ENCODE assay signal across 1 cellular context in the genomic region with DNA sequence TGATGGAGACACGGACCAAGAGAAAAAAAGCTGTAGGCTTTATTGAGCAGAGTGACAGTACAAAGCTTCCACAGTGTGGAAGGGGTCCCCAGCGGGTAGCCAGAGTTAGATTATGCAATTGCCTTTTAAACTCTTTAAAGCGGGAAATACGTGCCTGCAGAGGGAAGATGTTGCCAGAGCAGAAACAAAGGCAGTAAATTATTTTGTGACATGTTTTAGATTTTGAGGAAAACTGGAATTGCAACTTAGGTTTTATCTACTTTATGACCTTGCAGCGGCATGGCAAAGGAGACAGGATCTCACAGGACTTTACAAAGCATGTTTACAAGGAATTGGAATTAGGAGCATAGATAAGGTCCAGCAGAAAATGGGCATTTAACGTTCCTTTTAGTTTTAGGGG. TPM values are rescaled to one million over a fixed set of nuclear protein-coding genes. Genes with fewer than 3 reads are reported as not detected.
"Had no signal": no experiment of that assay in that cellular context is flagged by ENCODE, and none has a peak within 500 bp of the region (broad histone marks: within the 10 kb centered on the region; RNA-seq: fewer than 3 reads in every experiment).

No MANE protein-coding gene starts in this region.

RNA-seq across cellular contexts. Expression of a gene that starts 54.5 kb away (rescaled TPM):
- total RNA-seq: T-helper 1 cell treated with Interleukin-12 subunit alpha and Interleukin-12 subunit beta and Interleukin-4 antibody, amounts not matched to agents 30 ng/mL and 1 ng/mL, for 36 hours had no signal
